ENCODE assay signal across 23 cellular contexts in genomic region chr7:7815395-7815794, GRCh38.
A peak's percentile ranks its signal among the peaks of the same experiment; 100 is the strongest.
DNase-seq lines count a peak whose midpoint lies in the region; ATAC-seq and TF ChIP-seq lines count a peak whose summit lies in the region.
"Had no signal": no experiment of that assay in that cellular context is flagged by ENCODE, and none has a peak within 500 bp of the region (broad histone marks: within the 10 kb centered on the region; RNA-seq: fewer than 3 reads in every experiment).

No MANE protein-coding gene starts in this region.

- H3K9me3 ChIP-seq in Loucy (ENCODE audit: insufficient read depth, low read depth, low read length) (no peaks in the 10 kb centered on the region), hepatocyte (ENCODE audit: low read depth) (no peaks in the 10 kb centered on the region)
- H3K9me3 ChIP-seq: ascending aorta, heart right ventricle, left ventricle myocardium inferior, sigmoid colon had no signal

- H3K9me2 ChIP-seq in Loucy (replicated peaks; ENCODE audit: low read depth, low read length) (no peaks in the 10 kb centered on the region), hepatocyte (replicated peaks; ENCODE audit: insufficient read depth) (no peaks in the 10 kb centered on the region)

- peak overlapping the region in 1 of 2 donors; percentile 3 for H3K4me3 Mint-ChIP-seq in activated T-cell treated with anti-CD3 and anti-CD28 coated beads, Interleukin-2, amount 50 U/mL, for 72 hours
- no peak overlapping the region for H3K4me3 Mint-ChIP-seq in HFFc6
- H3K4me3 Mint-ChIP-seq: activated naive CD4-positive, alpha-beta T cell treated with anti-CD3 and anti-CD28 coated beads for 36 hours; mesothelial cell of epicardium; neural progenitor cell had no signal

- DNase-seq in activated T-cell treated with anti-CD3 and anti-CD28 coated beads, Interleukin-2, amount 50 U/mL, for 72 hours = no peak
- no peak for DNase-seq in activated T-cell treated with anti-CD3 and anti-CD28 coated beads for 4 hours
- DNase-seq in hepatocyte (ENCODE audit: low spot score) = no peak
- no peak for DNase-seq in GM10266 (ENCODE audit: extremely low spot score)
- DNase-seq in NCI-H1436 treated with DMSO at 0.1 percent for 48 hours (lab: John Stamatoyannopoulos, UW) = no peak
- DNase-seq in HFFc6 = no peak
- DNase-seq: CD8-positive, alpha-beta T cell; GF-D8; heart right ventricle; left ventricle myocardium inferior; NCI-H1694; NCI-H2171; NCI-H524 treated with DMSO at 0.1 percent for 48 hours; posterior cingulate gyrus; RPMI8226; sigmoid colon; substantia nigra had no signal

- H3K27me3 ChIP-seq in Loucy (ENCODE audit: insufficient read depth, low read length, poor library complexity, severe bottlenecking) (no peaks in the 10 kb centered on the region), hepatocyte (no peaks in the 10 kb centered on the region)
- H3K27me3 ChIP-seq: ascending aorta, heart right ventricle, neural progenitor cell, sigmoid colon had no signal

- H3K9ac ChIP-seq in Loucy (ENCODE audit: low read depth, low read length, poor library complexity, severe bottlenecking) = peak overlapping the region; percentile 65
- H3K9ac ChIP-seq: neural progenitor cell had no signal

- no peak for ATAC-seq in activated T-cell treated with anti-CD3 and anti-CD28 coated beads, Interleukin-2, amount 50 U/mL, for 72 hours (replicated peaks in 1 of 2)
- ATAC-seq: HCT116, heart right ventricle had no signal

- H3K27me3 Mint-ChIP-seq in activated T-cell treated with anti-CD3 and anti-CD28 coated beads, Interleukin-2, amount 50 U/mL, for 72 hours (ENCODE audit: low read depth) = no peaks in the 10 kb centered on the region
- H3K27me3 Mint-ChIP-seq in HFFc6 (ENCODE audit: insufficient read depth) = no peaks in the 10 kb centered on the region

- H2AFZ ChIP-seq in Loucy (ENCODE audit: low read length) (no peak overlapping the region), hepatocyte (no peak overlapping the region)
- H2AFZ ChIP-seq: neural progenitor cell had no signal

- no peaks in the 10 kb centered on the region for H3K36me3 ChIP-seq in Loucy (ENCODE audit: insufficient read depth, low read length)
- H3K36me3 ChIP-seq in hepatocyte (replicated peaks; ENCODE audit: insufficient read depth, low read depth) = no peaks in the 10 kb centered on the region
- H3K36me3 ChIP-seq: ascending aorta, left ventricle myocardium inferior, neural progenitor cell, sigmoid colon had no signal

- peak overlapping the region; percentile 85 for H3K27ac Mint-ChIP-seq in activated T-cell treated with anti-CD3 and anti-CD28 coated beads, Interleukin-2, amount 50 U/mL, for 72 hours
- no peak overlapping the region for H3K27ac Mint-ChIP-seq in HFFc6
- H3K27ac Mint-ChIP-seq: activated naive CD4-positive, alpha-beta T cell treated with anti-CD3 and anti-CD28 coated beads for 36 hours; mesothelial cell of epicardium; neural progenitor cell had no signal

- 94% methylated on average over 1 of the region's 1 CpG for WGBS in hepatocyte (ENCODE audit: low lambda C conversion rate, missing lambda C conversion rate)

- H4K20me1 ChIP-seq in Loucy (ENCODE audit: insufficient read depth, low read length, poor library complexity, severe bottlenecking) = no peaks in the 10 kb centered on the region
- no peaks in the 10 kb centered on the region for H4K20me1 ChIP-seq in hepatocyte (ENCODE audit: insufficient read depth, poor library complexity, severe bottlenecking)

- H3K4me1 ChIP-seq in Loucy (ENCODE audit: insufficient read depth, low read length, poor library complexity, severe bottlenecking) = peaks cover 75% of the 10 kb centered on the region
- H3K4me1 ChIP-seq in hepatocyte (ENCODE audit: insufficient read depth) = no peaks in the 10 kb centered on the region
- H3K4me1 ChIP-seq: ascending aorta, left ventricle myocardium inferior had no signal

- no peak for TF ChIP-seq CTCF in Loucy (conservative IDR thresholded peaks at IDR 0.05; ENCODE audit: low read length)
- no peak for TF ChIP-seq CTCF in hepatocyte (IDR thresholded peaks at IDR 0.05; ENCODE audit: poor library complexity)
- no peak for TF ChIP-seq CTCF in GM10266 (IDR thresholded peaks at IDR 0.05; ENCODE audit: control insufficient read depth, insufficient read depth, low read depth, missing control alignments)
- TF ChIP-seq CTCF in HFFc6 (IDR thresholded peaks at IDR 0.05) = no peak

- H3K27ac ChIP-seq in hepatocyte = peak overlapping the region; percentile 43
- H3K27ac ChIP-seq: ascending aorta, heart right ventricle, left ventricle myocardium inferior, neural progenitor cell, sigmoid colon had no signal

- peak overlapping the region; percentile 92 for H3K4me2 ChIP-seq in Loucy (ENCODE audit: low read depth, low read length, poor library complexity, severe bottlenecking)
- no peak overlapping the region for H3K4me2 ChIP-seq in hepatocyte
- H3K4me2 ChIP-seq: neural progenitor cell had no signal

- H3K4me3 ChIP-seq in Loucy (ENCODE audit: low read length, poor library complexity, severe bottlenecking) (peak overlapping the region; percentile 67), hepatocyte (no peak overlapping the region)
- H3K4me3 ChIP-seq: ascending aorta, heart right ventricle, left ventricle myocardium inferior, neural progenitor cell, sigmoid colon had no signal

- H3K4me1 Mint-ChIP-seq in activated T-cell treated with anti-CD3 and anti-CD28 coated beads, Interleukin-2, amount 50 U/mL, for 72 hours (ENCODE audit: low read depth) = peaks cover 33% of the 10 kb centered on the region
- peaks cover 5% of the 10 kb centered on the region; the same call in 1 of the 2 replicates for H3K4me1 Mint-ChIP-seq in HFFc6 (ENCODE audit: low read depth)

- no peaks in the 10 kb centered on the region for H3F3A ChIP-seq in Loucy (ENCODE audit: low read depth)

- H3K36me3 Mint-ChIP-seq in activated T-cell treated with anti-CD3 and anti-CD28 coated beads, Interleukin-2, amount 50 U/mL, for 72 hours (ENCODE audit: insufficient read depth in 2 of 2) = peaks cover 0 to 4% of the 10 kb centered on the region in 2 donors
- H3K36me3 Mint-ChIP-seq in HFFc6 (ENCODE audit: low read depth) = no peaks in the 10 kb centered on the region; the same call in 1 of the 2 replicates
- H3K36me3 Mint-ChIP-seq: neural progenitor cell had no signal

- H3K9me3 Mint-ChIP-seq in activated T-cell treated with anti-CD3 and anti-CD28 coated beads, Interleukin-2, amount 50 U/mL, for 72 hours = peaks cover 1 to 3% of the 10 kb centered on the region in 2 donors
- no peaks in the 10 kb centered on the region for H3K9me3 Mint-ChIP-seq in HFFc6
- H3K9me3 Mint-ChIP-seq: CD8-positive, alpha-beta T cell; neural progenitor cell had no signal

- no peaks in the 10 kb centered on the region for H3K79me2 ChIP-seq in Loucy (ENCODE audit: insufficient read depth, low read length)
- peaks cover under 1% of the 10 kb centered on the region for H3K79me2 ChIP-seq in hepatocyte
